Comparison of ENCODE assay signal across 8 cellular contexts in genomic region chr12:31325524-31325875, GRCh38. TPM values are rescaled to one million over a fixed set of nuclear protein-coding genes. Genes with fewer than 3 reads are reported as not detected.
A peak's percentile ranks its signal among the peaks of the same experiment; 100 is the strongest.
DNase-seq lines count a peak whose midpoint lies in the region; ATAC-seq and TF ChIP-seq lines count a peak whose summit lies in the region.

No MANE protein-coding gene starts in this region.

- peak; percentile 1 for ATAC-seq in activated CD8-positive, alpha-beta T cell treated with anti-CD3 and anti-CD28 coated beads for 36 hours

- H4K8ac ChIP-seq in trophoblast cell (ENCODE audit: low read depth, low read length): peak overlapping the region; percentile 49

- H3K9me3 ChIP-seq in trophoblast cell (ENCODE audit: insufficient read depth, low read depth, low read length): no peaks in the 10 kb centered on the region

- H3K4me3 Mint-ChIP-seq in activated CD8-positive, alpha-beta T cell treated with anti-CD3 and anti-CD28 coated beads for 36 hours: peak overlapping the region; percentile 100

- H3K9me3 Mint-ChIP-seq in activated CD8-positive, alpha-beta T cell treated with anti-CD3 and anti-CD28 coated beads for 36 hours: no peaks in the 10 kb centered on the region

- peak overlapping the region; percentile 98 for H4K91ac ChIP-seq in trophoblast cell (ENCODE audit: low read depth, low read length)

- H3K27ac ChIP-seq in trophoblast cell (ENCODE audit: low read depth, low read length): peak overlapping the region; percentile 94

- peaks cover 40% of the 10 kb centered on the region for H3K36me3 Mint-ChIP-seq in activated CD8-positive, alpha-beta T cell treated with anti-CD3 and anti-CD28 coated beads for 36 hours (ENCODE audit: low read depth)

- H2BK5ac ChIP-seq in trophoblast cell (ENCODE audit: low read depth, low read length, poor library complexity): peak overlapping the region; percentile 98

- DNase-seq in AG09309 (ENCODE audit: low read depth) (no peak), H7 (peak; percentile 42), fibroblast of villous mesenchyme (ENCODE audit: low read depth) (no peak), trophoblast cell (no peak), kidney tubule cell (ENCODE audit: low spot score) (no peak), SW 1271 (lab: John Stamatoyannopoulos, UW) (no peak), RKO (ENCODE audit: low spot score) (no peak)
- DNase-seq in activated CD8-positive, alpha-beta T cell treated with anti-CD3 and anti-CD28 coated beads for 36 hours: peak; percentile 25

- H3K27ac Mint-ChIP-seq in activated CD8-positive, alpha-beta T cell treated with anti-CD3 and anti-CD28 coated beads for 36 hours: peak overlapping the region; percentile 99

- peak overlapping the region; percentile 45 for H4K12ac ChIP-seq in trophoblast cell (ENCODE audit: low read depth, low read length)

- POLR2A ChIA-PET in activated CD8-positive, alpha-beta T cell treated with anti-CD3 and anti-CD28 coated beads for 36 hours (lab: Charles Lee): interaction anchor here (1.0 to 1.6 kb wide), 6 partner anchors 9 to 1945 kb away, joined by 3 to 8 read pairs (median 3); partner anchors contain the start of gene ERGIC2

- H3K27me3 Mint-ChIP-seq in activated CD8-positive, alpha-beta T cell treated with anti-CD3 and anti-CD28 coated beads for 36 hours: no peaks in the 10 kb centered on the region

- WGBS in trophoblast cell (ENCODE audit: extremely low coverage, insufficient coverage, insufficient read length): no CpG with 5 or more reads among the region's 36 CpGs

- no peaks in the 10 kb centered on the region for H3K4me1 ChIP-seq in trophoblast cell (ENCODE audit: control insufficient read depth in 1 of 2, insufficient read depth in 2 of 2, low read length in 2 of 2)

- CTCF ChIA-PET in activated CD8-positive, alpha-beta T cell treated with anti-CD3 and anti-CD28 coated beads for 36 hours (lab: Charles Lee): interaction anchor here (1.9 kb wide), 1 partner anchor 53 kb away, joined by 6 read pairs; no protein-coding TSS in a partner anchor

- H2BK12ac ChIP-seq in trophoblast cell (ENCODE audit: low read length): no peak overlapping the region

- H3K79me1 ChIP-seq in trophoblast cell (ENCODE audit: low read length): peaks cover 30% of the 10 kb centered on the region

- H3K27me3 ChIP-seq in H7 (ENCODE audit: control insufficient read depth, insufficient read depth, low read length) (no peaks in the 10 kb centered on the region), trophoblast cell (ENCODE audit: insufficient read depth, low read length) (no peaks in the 10 kb centered on the region)

- no peak overlapping the region for H3K23ac ChIP-seq in trophoblast cell (ENCODE audit: low read length)

- TF ChIP-seq CTCF in AG09309 (IDR thresholded peaks at IDR 0.05; ENCODE audit: control insufficient read depth, insufficient read depth, low read depth, low read length, missing control alignments): no peak
- no peak for TF ChIP-seq CTCF in activated CD8-positive, alpha-beta T cell treated with anti-CD3 and anti-CD28 coated beads for 36 hours (IDR thresholded peaks at IDR 0.05)
- no peak for TF ChIP-seq CTCF in fibroblast of villous mesenchyme (IDR thresholded peaks at IDR 0.05; ENCODE audit: insufficient read depth, low read depth, low read length)

- peaks cover 27% of the 10 kb centered on the region for H3K79me2 ChIP-seq in trophoblast cell (ENCODE audit: control insufficient read depth, insufficient read depth, low read length, poor library complexity)

- H3K4me3 ChIP-seq in AG09309 (ENCODE audit: control insufficient read depth, low read depth, low read length): peak overlapping the region; percentile 92
- peak overlapping the region; percentile 98 for H3K4me3 ChIP-seq in H7 (ENCODE audit: insufficient read depth, low read depth, low read length)
- peak overlapping the region; percentile 65 for H3K4me3 ChIP-seq in fibroblast of villous mesenchyme (ENCODE audit: low read depth, low read length)
- peak overlapping the region; percentile 93 for H3K4me3 ChIP-seq in trophoblast cell (ENCODE audit: low read depth, low read length)

- H3K4ac ChIP-seq in trophoblast cell (ENCODE audit: low read depth, low read length): peak overlapping the region; percentile 97

- H3K14ac ChIP-seq in trophoblast cell (ENCODE audit: low read length): peak overlapping the region; percentile 74

- peak overlapping the region; percentile 98 for H3K9ac ChIP-seq in trophoblast cell (ENCODE audit: low read length)

- peak overlapping the region; percentile 85 for H3K4me2 ChIP-seq in trophoblast cell (ENCODE audit: low read length)

- peak overlapping the region; percentile 61 for H2AFZ ChIP-seq in trophoblast cell (ENCODE audit: insufficient read depth, low read length, poor library complexity)

- intact Hi-C loops in activated CD8-positive, alpha-beta T cell treated with anti-CD3 and anti-CD28 coated beads for 36 hours (cut with micrococcal nuclease): loop anchor here (10.0 kb wide), 2 partner anchors 639 to 1349 kb away; partner anchors contain the start of gene DNM1L

- H3K36me3 ChIP-seq in H7 (replicated peaks; ENCODE audit: control insufficient read depth, insufficient read depth, low read length) (no peaks in the 10 kb centered on the region), trophoblast cell (ENCODE audit: control insufficient read depth in 1 of 2, insufficient read depth in 2 of 2, low read length in 2 of 2) (no peaks in the 10 kb centered on the region)

- peak overlapping the region; percentile 34 for H2BK120ac ChIP-seq in trophoblast cell (ENCODE audit: insufficient read depth, low read length, poor library complexity)

- H2AK5ac ChIP-seq in trophoblast cell (ENCODE audit: low read length): peak overlapping the region; percentile 93

- H3K18ac ChIP-seq in trophoblast cell (ENCODE audit: low read length): peak overlapping the region; percentile 71

- H3K4me1 Mint-ChIP-seq in activated CD8-positive, alpha-beta T cell treated with anti-CD3 and anti-CD28 coated beads for 36 hours (ENCODE audit: low read depth): peaks cover 29% of the 10 kb centered on the region

RNA-seq across cellular contexts. Expression of gene SINHCAF, which starts 0.5 kb away (rescaled TPM):
- 265 and 349 TPM in 2 replicates for total RNA-seq in H7 (2014; rRNA removed; shearing (Covaris generic))
- 100 to 1,000 TPM; 171 to 184 TPM for total RNA-seq in activated CD8-positive, alpha-beta T cell treated with anti-CD3 and anti-CD28 coated beads for 36 hours
- 28.3 and 39.3 TPM in 2 replicates for total RNA-seq in fibroblast of villous mesenchyme
- 103 and 108 TPM in 2 replicates for polyA plus RNA-seq in trophoblast cell (2013)

Comparison
In these comparisons a context has a peak if more than half of its experiments do, and no peak if none do; other contexts are left out.
1. DNase-seq: peak in H7 (single experiment) and activated CD8-positive, alpha-beta T cell treated with anti-CD3 and anti-CD28 coated beads for 36 hours (single experiment); none in AG09309 (single experiment), fibroblast of villous mesenchyme (single experiment), trophoblast cell (0 of 2), kidney tubule cell (single experiment), SW 1271 (0 of 2) and RKO (single experiment).
2. Peak in every context shown above with its lines, with median percentiles within 50 percentile points of each other: H3K4me3 ChIP-seq.